Comparison of ENCODE assay signal across 15 cellular contexts in the genomic region with DNA sequence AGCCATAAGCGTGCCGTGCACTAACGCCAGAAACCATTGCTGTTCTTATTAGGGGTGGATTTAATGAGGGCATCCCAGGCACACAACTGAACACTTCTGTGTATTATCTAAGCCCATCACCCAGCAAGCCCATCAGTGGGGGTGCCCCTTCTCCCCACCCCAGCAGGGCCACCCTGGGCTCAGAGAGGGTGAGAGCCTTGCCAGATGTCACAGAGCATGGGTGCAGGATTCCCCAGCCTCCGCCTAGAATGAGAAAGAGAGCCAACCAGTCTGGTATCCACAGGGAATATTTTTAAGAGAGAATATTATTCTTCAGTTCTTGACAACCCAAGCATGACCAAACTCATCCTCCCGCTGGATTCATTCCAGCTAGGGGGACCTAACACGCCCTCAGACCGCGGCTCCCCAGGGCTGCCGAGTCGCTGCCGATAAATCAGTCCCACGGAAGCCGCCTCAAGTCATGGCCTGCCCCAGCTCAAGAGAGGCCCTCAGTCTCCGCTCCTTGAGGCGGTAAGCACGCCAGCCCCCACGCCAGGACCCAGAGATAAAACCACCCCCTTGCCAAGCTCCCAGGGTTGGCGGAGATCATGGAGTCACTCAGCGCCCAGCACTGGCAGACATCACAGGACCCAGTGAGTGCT. TPM values are rescaled to one million over a fixed set of nuclear protein-coding genes. Genes with fewer than 3 reads are reported as not detected.
A peak's percentile ranks its signal among the peaks of the same experiment; 100 is the strongest.
DNase-seq lines count a peak whose midpoint lies in the region; ATAC-seq and TF ChIP-seq lines count a peak whose summit lies in the region.
"Had no signal": no experiment of that assay in that cellular context is flagged by ENCODE, and none has a peak within 500 bp of the region (broad histone marks: within the 10 kb centered on the region; RNA-seq: fewer than 3 reads in every experiment).

No MANE protein-coding gene starts in this region.

- WGBS in esophagus muscularis mucosa: 43% methylated on average over 12 of the region's 19 CpGs
- 55 to 79% (median 62%) methylated on average over 19 of the region's 19 CpGs for WGBS in psoas muscle, 3 donors

- H3K4me3 ChIP-seq in H7 (ENCODE audit: insufficient read depth, low read depth, low read length): no peak overlapping the region
- no peak overlapping the region for H3K4me3 ChIP-seq in esophagus muscularis mucosa
- no peak overlapping the region for H3K4me3 ChIP-seq in psoas muscle
- H3K4me3 ChIP-seq: hepatocyte had no signal

- H3K4me1 ChIP-seq in esophagus muscularis mucosa (peaks cover 38 to 86% (median 78%) of the 10 kb centered on the region in 4 donors), psoas muscle (peaks cover 13% of the 10 kb centered on the region)

- no peak for TF ChIP-seq CTCF in esophagus muscularis mucosa (IDR thresholded peaks at IDR 0.05)
- TF ChIP-seq CTCF in psoas muscle (IDR thresholded peaks at IDR 0.05): no peak

- H3K27me3 ChIP-seq in H7 (ENCODE audit: control insufficient read depth, insufficient read depth, low read length) (no peaks in the 10 kb centered on the region; the same call in 1 of the 2 replicates), esophagus muscularis mucosa (no peaks in the 10 kb centered on the region), psoas muscle (ENCODE audit: insufficient read depth in 3 of 3, low read length in 2 of 3) (no peaks in the 10 kb centered on the region)
- H3K27me3 ChIP-seq: hepatocyte had no signal

- no peak for TF ChIP-seq POLR2A in esophagus muscularis mucosa (IDR thresholded peaks at IDR 0.05; ENCODE audit: low read depth)

- DNase-seq in H7: peak; percentile 36
- DNase-seq in NCI-H69 (lab: John Stamatoyannopoulos, UW): peak; percentile 77
- no peak for DNase-seq in esophagus muscularis mucosa (ENCODE audit: extremely low spot score)
- DNase-seq in psoas muscle: no peak
- DNase-seq in foreskin melanocyte: no peak
- no peak for DNase-seq in OCI-M2 (lab: John Stamatoyannopoulos, UW; ENCODE audit: unreplicated experiment)
- no peak for DNase-seq in dermis blood vessel endothelial cell
- no peak for DNase-seq in stimulated activated naive CD4-positive, alpha-beta T cell (lab: John Stamatoyannopoulos, UW)
- DNase-seq: activated CD4-positive, alpha-beta T cell treated with anti-CD3 and anti-CD28 coated beads, Interleukin-2, amount 50 U/mL, for 4 hours; activated gamma-delta T cell treated with Interleukin-2 at 50 U/mL for 16 hours; HFFc6; NCI-H524 treated with DMSO at 0.1 percent for 48 hours; SW 1271 had no signal

- no peak for TF ChIP-seq EP300 in esophagus muscularis mucosa (IDR thresholded peaks at IDR 0.05)

- H3K36me3 ChIP-seq in H7 (replicated peaks; ENCODE audit: control insufficient read depth, insufficient read depth, low read length) (no peaks in the 10 kb centered on the region), esophagus muscularis mucosa (no peaks in the 10 kb centered on the region), psoas muscle (ENCODE audit: insufficient read depth in 1 of 2, low read depth in 1 of 2) (peaks cover 0 to 14% of the 10 kb centered on the region in 2 donors)

- intact Hi-C loops in esophagus muscularis mucosa (cut with DNase I) (no loop called here), psoas muscle (cut with DNase I) (no loop called here)

- peak overlapping the region; percentile 73 to 80 (median 77) for H3K27ac ChIP-seq in esophagus muscularis mucosa (replicated peaks in 1 of 4)
- peak overlapping the region; percentile 46 for H3K27ac ChIP-seq in psoas muscle
- H3K27ac ChIP-seq: hepatocyte had no signal

- ATAC-seq in psoas muscle: no peak

- H3K9me3 ChIP-seq in esophagus muscularis mucosa (no peaks in the 10 kb centered on the region), psoas muscle (no peaks in the 10 kb centered on the region)

RNA-seq across cellular contexts. Expression of a gene that starts 47.2 kb away (rescaled TPM):
- 22.1 and 26.4 TPM in 2 replicates for total RNA-seq in H7 (2014; rRNA removed; shearing (Covaris generic))
- total RNA-seq in esophagus muscularis mucosa (10 to 100 TPM; 16.2 to 47.3 (median 29.0) TPM), psoas muscle (10 to 100 TPM in 3 of 4 donors, 1 to 10 TPM in 1; 7.3 to 39.3 (median 21.3) TPM), dermis blood vessel endothelial cell (0.34 and 0.47 TPM in 2 replicates)
- 10 to 100 TPM in 2 of 3 donors, 1 to 10 TPM in 1; 4.3 to 17.6 (median 14.8) TPM for polyA plus RNA-seq in psoas muscle
- polyA plus RNA-seq: IgD-negative memory B cell had no signal

Comparison
In these comparisons a context has a peak if more than half of its experiments do, and no peak if none do; other contexts are left out.
1. DNase-seq: peak in H7 (single experiment) and NCI-H69 (single experiment); none in esophagus muscularis mucosa (single experiment), psoas muscle (0 of 2), foreskin melanocyte (single experiment), OCI-M2 (single experiment), dermis blood vessel endothelial cell (single experiment) and stimulated activated naive CD4-positive, alpha-beta T cell (0 of 6).